11 cellular contexts compared by ENCODE assay signal in the genomic region with DNA sequence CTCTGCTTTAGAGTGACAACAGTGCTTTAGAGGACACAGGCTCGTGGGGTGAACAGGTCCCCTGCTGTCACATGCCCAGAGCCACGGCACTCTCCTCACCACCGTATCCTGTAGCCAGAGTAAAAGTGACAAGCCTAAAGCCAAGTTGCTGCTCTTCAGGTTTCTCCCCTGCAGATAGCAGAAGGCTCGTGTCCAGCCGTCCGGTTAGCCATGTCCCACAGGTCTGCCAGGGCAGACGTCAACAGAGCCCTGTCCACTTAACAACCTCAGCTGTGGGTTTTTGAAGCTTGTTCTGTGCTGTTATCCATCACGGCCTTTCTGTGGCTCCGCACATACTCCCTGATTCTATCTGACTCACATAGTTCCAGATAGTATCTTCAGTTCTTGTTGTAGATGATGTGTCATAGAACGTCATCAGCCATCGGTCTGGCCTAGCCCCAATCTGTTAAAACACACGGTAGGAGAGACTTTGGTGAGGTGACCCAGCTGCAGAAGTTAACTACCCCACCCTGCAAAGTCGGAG.
DNase-seq lines count a peak whose midpoint lies in the region; ATAC-seq and TF ChIP-seq lines count a peak whose summit lies in the region.
"Had no signal": no experiment of that assay in that cellular context is flagged by ENCODE, and none has a peak within 500 bp of the region (broad histone marks: within the 10 kb centered on the region; RNA-seq: fewer than 3 reads in every experiment).

No MANE protein-coding gene starts in this region.

- no peak overlapping the region for H3K9ac ChIP-seq in colonic mucosa (ENCODE audit: low read depth in 2 of 2, low read length in 2 of 2)

- no peaks in the 10 kb centered on the region for H3K27me3 ChIP-seq in aorta (ENCODE audit: control insufficient read depth in 1 of 2, insufficient read depth in 2 of 2, low read length in 1 of 2)
- no peaks in the 10 kb centered on the region for H3K27me3 ChIP-seq in colonic mucosa
- H3K27me3 ChIP-seq: body of pancreas had no signal

- POLR2A ChIA-PET in GM10248 (lab: Yijun Ruan, JAX): no interaction called here

- TF ChIP-seq CTCF in fibroblast of pulmonary artery (IDR thresholded peaks at IDR 0.05; ENCODE audit: low read length, missing control alignments) (no peak), colonic mucosa (IDR thresholded peaks at IDR 0.05) (no peak), GM10248 (IDR thresholded peaks at IDR 0.05; ENCODE audit: control extremely low read depth, extremely low read depth, low read depth, missing control alignments) (no peak)

- H3K27ac ChIP-seq in aorta (ENCODE audit: low read depth in 1 of 2, low read length in 2 of 2) (no peak overlapping the region), colonic mucosa (no peak overlapping the region)
- H3K27ac ChIP-seq: body of pancreas had no signal

- DNase-seq in stimulated activated CD4-positive, alpha-beta T cell treated with anti-CD3 and anti-CD28 coated beads, Interleukin-15, amount 100 ng/mL, for 48 hours (ENCODE audit: low read depth in 2 of 2): peak; percentile 25 to 34
- no peak for DNase-seq in stimulated activated CD4-positive, alpha-beta T cell treated with anti-CD3 and anti-CD28 coated beads, Interleukin-2, amount 100 ng/mL, for 48 hours
- peak; percentile 28 for DNase-seq in T1000 (lab: John Stamatoyannopoulos, UW)
- DNase-seq in fibroblast of pulmonary artery (ENCODE audit: low read depth): peak; percentile 75
- peak in 1 of 2 donors; percentile 38 for DNase-seq in aorta
- no peak for DNase-seq in NCI-H187 treated with DMSO at 0.1 percent for 48 hours (lab: John Stamatoyannopoulos, UW)
- DNase-seq in colonic mucosa: no peak
- no peak for DNase-seq in GM10248 (ENCODE audit: extremely low spot score)
- DNase-seq: activated B cell treated with CpG ODN at 0.5 μM for 24 hours, body of pancreas, SHP77 treated with DMSO at 0.1 percent for 48 hours had no signal

- no peaks in the 10 kb centered on the region for H3K36me3 ChIP-seq in aorta (ENCODE audit: control insufficient read depth in 1 of 2, insufficient read depth in 2 of 2, low read length in 1 of 2)
- no peaks in the 10 kb centered on the region for H3K36me3 ChIP-seq in colonic mucosa

- CTCF ChIA-PET in GM10248 (lab: Yijun Ruan, JAX): no interaction called here

- H3K4me3 ChIP-seq in fibroblast of pulmonary artery (replicated peaks; ENCODE audit: low read depth, low read length) (no peak overlapping the region), aorta (ENCODE audit: low read length in 2 of 2) (no peak overlapping the region), colonic mucosa (no peak overlapping the region)
- H3K4me3 ChIP-seq: body of pancreas had no signal

- ATAC-seq in aorta (ENCODE audit: low FRiP score): peak; percentile 34
- ATAC-seq: body of pancreas had no signal

- intact Hi-C loops in aorta (cut with DNase I): no loop called here
- intact Hi-C loops in colonic mucosa (cut with DNase I): no loop called here

- 86 to 89% methylated on average over 13 of the region's 13 CpGs for WGBS in aorta, 2 donors

- H3K4me1 ChIP-seq in aorta (ENCODE audit: control insufficient read depth in 1 of 2, insufficient read depth in 2 of 2, low read length in 2 of 2) (no peaks in the 10 kb centered on the region), colonic mucosa (no peaks in the 10 kb centered on the region)
- H3K4me1 ChIP-seq: body of pancreas had no signal

- no peaks in the 10 kb centered on the region for H3K9me3 ChIP-seq in aorta (ENCODE audit: control insufficient read depth, low read length)
- no peaks in the 10 kb centered on the region for H3K9me3 ChIP-seq in colonic mucosa
- H3K9me3 ChIP-seq: body of pancreas had no signal

Comparison
In these comparisons a context has a peak if more than half of its experiments do, and no peak if none do; other contexts are left out.
1. DNase-seq: peak in stimulated activated CD4-positive, alpha-beta T cell treated with anti-CD3 and anti-CD28 coated beads, Interleukin-15, amount 100 ng/mL, for 48 hours (2 of 2), T1000 (single experiment) and fibroblast of pulmonary artery (single experiment); none in stimulated activated CD4-positive, alpha-beta T cell treated with anti-CD3 and anti-CD28 coated beads, Interleukin-2, amount 100 ng/mL, for 48 hours (0 of 2), NCI-H187 treated with DMSO at 0.1 percent for 48 hours (single experiment), colonic mucosa (single experiment) and GM10248 (single experiment).